ENCODE assay signal across 1 cellular context in genomic region chr5:174419523-174420132, GRCh38.
TF ChIP-seq lines count a peak whose summit lies in the region.

No MANE protein-coding gene starts in this region.

TF ChIP-seq in IMR-90, 13 proteins besides CTCF, POLR2A, EP300 and RAD21 (continued from another document):
- no peak for TF ChIP-seq RFX5 (IDR thresholded peaks at IDR 0.05; ENCODE audit: low read depth, low read length)
